Comparison of ENCODE assay signal across 12 cellular contexts in the genomic region with DNA sequence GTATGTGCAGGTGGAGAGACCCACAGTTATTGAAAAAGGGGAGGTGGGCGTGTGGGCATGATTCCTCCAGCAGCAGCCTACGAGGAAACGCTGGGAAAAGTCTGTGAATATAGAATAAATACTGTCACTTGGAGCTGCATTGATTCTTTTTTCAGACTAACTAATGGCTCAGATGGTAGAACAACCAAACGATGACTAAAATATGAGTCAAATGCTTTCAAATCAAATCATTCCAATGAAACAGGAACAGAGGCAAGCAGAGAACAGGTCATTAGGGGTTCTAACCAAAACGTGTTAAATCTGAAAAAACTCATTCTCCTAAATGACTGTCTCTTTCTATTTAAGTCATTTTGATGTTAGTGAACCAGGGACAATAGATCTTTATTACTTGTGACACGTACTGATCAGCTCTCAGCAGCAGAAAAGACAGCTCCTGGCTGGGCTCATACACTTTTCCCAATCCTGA. TPM values are rescaled to one million over a fixed set of nuclear protein-coding genes. Genes with fewer than 3 reads are reported as not detected.
DNase-seq lines count a peak whose midpoint lies in the region; ATAC-seq, FAIRE-seq and TF ChIP-seq lines count a peak whose summit lies in the region.
"Had no signal": no experiment of that assay in that cellular context is flagged by ENCODE, and none has a peak within 500 bp of the region (broad histone marks: within the 10 kb centered on the region; RNA-seq: fewer than 3 reads in every experiment).

No MANE protein-coding gene starts in this region.

- H3K4me3 ChIP-seq in AG09309 (ENCODE audit: control insufficient read depth, low read depth, low read length) (no peak overlapping the region), epithelial cell of esophagus (ENCODE audit: low read length) (no peak overlapping the region)
- H3K4me3 ChIP-seq in CD8-positive, alpha-beta T cell (ENCODE audit: low read depth, low read length), result no peak overlapping the region

- H3K4me3 Mint-ChIP-seq in CD8-positive, alpha-beta T cell, result no peak overlapping the region
- H3K4me3 Mint-ChIP-seq in T-cell, result no peak overlapping the region

- peak; percentile 11 for DNase-seq in AG09309 (ENCODE audit: low read depth)
- peak; percentile 68 for DNase-seq in epithelial cell of esophagus (ENCODE audit: low read depth)
- DNase-seq in CD8-positive, alpha-beta T cell, result no peak
- no peak for DNase-seq in T-cell
- DNase-seq in stimulated activated CD4-positive, alpha-beta T cell treated with anti-CD3 and anti-CD28 coated beads, Interleukin-1b, Interleukin-23, amount 100 ng/mL, for 48 hours, result no peak
- DNase-seq in HTR-8/SVneo (ENCODE audit: insufficient read length, low spot score), result no peak
- DNase-seq: activated CD4-positive, alpha-beta T cell treated with anti-CD3 and anti-CD28 coated beads, Interleukin-2, amount 50 U/mL, for 1 hour; activated naive CD4-positive, alpha-beta T cell treated with anti-CD3 and anti-CD28 coated beads, Interleukin-2, amount 50 U/mL, for 16 hours; cortex of kidney; NCI-H510A treated with DMSO at 0.1 percent for 48 hours had no signal

- peaks cover 2% of the 10 kb centered on the region for H3K9me3 Mint-ChIP-seq in CD8-positive, alpha-beta T cell
- H3K9me3 Mint-ChIP-seq in T-cell, result peaks cover 0 to 21% (median 2%) of the 10 kb centered on the region in 3 donors

- H3K4me1 Mint-ChIP-seq in CD8-positive, alpha-beta T cell (ENCODE audit: low read depth), result no peaks in the 10 kb centered on the region
- H3K4me1 Mint-ChIP-seq in T-cell, result no peaks in the 10 kb centered on the region

- H3K27ac Mint-ChIP-seq in CD8-positive, alpha-beta T cell, result no peak overlapping the region
- H3K27ac Mint-ChIP-seq in T-cell, result no peak overlapping the region

- intact Hi-C loops in CD8-positive, alpha-beta T cell (cut with DNase I, micrococcal nuclease), result no loop called here

- no peaks in the 10 kb centered on the region for H3K36me3 ChIP-seq in CD8-positive, alpha-beta T cell (ENCODE audit: insufficient read depth, low read length)

- CTCF ChIA-PET in CD8-positive, alpha-beta T cell (lab: Charles Lee), result no interaction called here
- CTCF ChIA-PET in T-cell (lab: Charles Lee), result no interaction called here

- peak; percentile 82 for ATAC-seq in GM18907 (IDR thresholded peaks at IDR 0.05; ENCODE audit: unreplicated experiment)
- peak; percentile 75 for ATAC-seq in HG03520 (IDR thresholded peaks at IDR 0.05; ENCODE audit: unreplicated experiment)
- no peak for ATAC-seq in CD8-positive, alpha-beta T cell
- no peak for ATAC-seq in T-cell (replicated peaks in 1 of 4)

- H3K27ac ChIP-seq in CD8-positive, alpha-beta T cell (ENCODE audit: low read depth, low read length), result no peak overlapping the region

- no peaks in the 10 kb centered on the region for H3K36me3 Mint-ChIP-seq in CD8-positive, alpha-beta T cell
- H3K36me3 Mint-ChIP-seq in T-cell, result no peaks in the 10 kb centered on the region

- POLR2A ChIA-PET in CD8-positive, alpha-beta T cell (lab: Charles Lee), result no interaction called here
- POLR2A ChIA-PET in T-cell (lab: Charles Lee), result no interaction called here

- H3K27me3 ChIP-seq in CD8-positive, alpha-beta T cell (ENCODE audit: insufficient read depth, low read length), result no peaks in the 10 kb centered on the region

- H3K27me3 Mint-ChIP-seq in CD8-positive, alpha-beta T cell (ENCODE audit: low read depth), result peaks cover 2% of the 10 kb centered on the region
- peaks cover 0 to 7% of the 10 kb centered on the region in 2 donors for H3K27me3 Mint-ChIP-seq in T-cell

- no peak for TF ChIP-seq CTCF in AG09309 (IDR thresholded peaks at IDR 0.05; ENCODE audit: control insufficient read depth, insufficient read depth, low read depth, low read length, missing control alignments)
- TF ChIP-seq CTCF in epithelial cell of esophagus (IDR thresholded peaks at IDR 0.05; ENCODE audit: insufficient read depth, low read depth, low read length, missing control alignments), result no peak
- TF ChIP-seq CTCF in CD8-positive, alpha-beta T cell (IDR thresholded peaks at IDR 0.05), result no peak

- H3K4me1 ChIP-seq in CD8-positive, alpha-beta T cell (ENCODE audit: insufficient read depth, low read length), result no peaks in the 10 kb centered on the region

- H3K9me3 ChIP-seq in CD8-positive, alpha-beta T cell (ENCODE audit: low read length), result no peaks in the 10 kb centered on the region

- FAIRE-seq in HTR-8/SVneo (lab: Jason Lieb, UNC), result no peak

RNA-seq across cellular contexts. Expression of a gene that starts 35.1 kb away (rescaled TPM):
- not detected for total RNA-seq in CD8-positive, alpha-beta T cell
- total RNA-seq in T-cell, result not detected

Comparison
In these comparisons a context has a peak if more than half of its experiments do, and no peak if none do; other contexts are left out.
1. DNase-seq: peak in AG09309 (single experiment) and epithelial cell of esophagus (single experiment); none in CD8-positive, alpha-beta T cell (0 of 7), T-cell (0 of 34), stimulated activated CD4-positive, alpha-beta T cell treated with anti-CD3 and anti-CD28 coated beads, Interleukin-1b, Interleukin-23, amount 100 ng/mL, for 48 hours (single experiment) and HTR-8/SVneo (single experiment).
2. ATAC-seq: peak in GM18907 (single experiment) and HG03520 (single experiment); none in CD8-positive, alpha-beta T cell (single experiment) and T-cell (0 of 4).